Comparison of ENCODE assay signal across 29 cellular contexts in the genomic region with DNA sequence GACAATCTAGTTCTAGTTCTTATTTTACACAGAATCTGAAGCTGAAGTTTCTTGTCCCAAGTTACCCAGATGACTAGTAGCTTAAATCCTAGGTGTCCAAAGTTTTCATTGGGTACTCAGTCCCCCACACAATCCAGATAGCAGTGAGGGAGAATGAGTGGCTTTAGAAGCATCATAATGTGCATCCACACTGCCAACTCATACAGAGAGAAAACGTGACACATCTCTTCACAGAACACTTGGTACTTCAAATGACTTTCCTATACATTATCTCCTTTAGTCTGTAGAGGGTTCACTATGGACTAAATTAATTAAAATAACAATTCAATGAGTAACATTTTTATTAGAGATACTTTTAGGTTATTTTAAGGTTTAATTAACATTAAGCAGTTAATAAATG.
"Had no signal": no experiment of that assay in that cellular context is flagged by ENCODE, and none has a peak within 500 bp of the region (broad histone marks: within the 10 kb centered on the region; RNA-seq: fewer than 3 reads in every experiment).

No MANE protein-coding gene starts in this region.

- H3K27ac Mint-ChIP-seq: natural killer cell; nephron; neural progenitor cell; progenitor cell of endocrine pancreas; stimulated activated memory B cell treated with anti-CD40 and anti-IgM and Interleukin-4, amounts not matched to agents 10 μg/mL and 1 μg/mL and 100 μg/mL, for 72 hours; stimulated activated naive CD8-positive, alpha-beta T cell treated with anti-CD3 and anti-CD28 coated beads, Interleukin-15, amount 100 ng/mL, for 72 hours; type B pancreatic cell had no signal

- H3K36me3 Mint-ChIP-seq: natural killer cell, type B pancreatic cell had no signal

- ATAC-seq: natural killer cell; psoas muscle; right cardiac atrium; right lobe of liver; stimulated activated memory B cell treated with anti-CD40 and anti-IgM and Interleukin-4, amounts not matched to agents 10 μg/mL and 1 μg/mL and 100 μg/mL, for 72 hours; stimulated activated naive CD8-positive, alpha-beta T cell treated with anti-CD3 and anti-CD28 coated beads, Interleukin-15, amount 100 ng/mL, for 72 hours; stimulated activated naive CD8-positive, alpha-beta T cell treated with anti-CD3 and anti-CD28 coated beads, Interleukin-15, Interleukin-2, amounts not matched to agents 100 U/mL and 50 U/mL, for 24 hours; upper lobe of right lung had no signal

- H3K4me3 ChIP-seq: neural progenitor cell, ovary, psoas muscle, right lobe of liver, sigmoid colon, suprapubic skin, testis, tibial artery, transverse colon, upper lobe of right lung, uterus had no signal

- H3K27me3 Mint-ChIP-seq: progenitor cell of endocrine pancreas; stimulated activated memory B cell treated with anti-CD40 and anti-IgM and Interleukin-4, amounts not matched to agents 10 μg/mL and 1 μg/mL and 100 μg/mL, for 72 hours; stimulated activated naive CD8-positive, alpha-beta T cell treated with anti-CD3 and anti-CD28 coated beads, Interleukin-15, amount 100 ng/mL, for 72 hours; type B pancreatic cell had no signal

- H3K27me3 ChIP-seq: neural progenitor cell, ovary, right lobe of liver, sigmoid colon, suprapubic skin, testis, tibial artery, transverse colon, upper lobe of right lung, uterus had no signal

- DNase-seq: natural killer cell; occipital lobe; ovary; posterior cingulate gyrus; psoas muscle; right cardiac atrium; right lobe of liver; sigmoid colon; small intestine; stimulated activated CD4-positive, alpha-beta T cell treated with anti-CD3 and anti-CD28 coated beads, Interleukin-15, amount 100 ng/mL, for 24 hours; stimulated activated CD4-positive, alpha-beta T cell treated with anti-CD3 and anti-CD28 coated beads, Interleukin-2, amount 100 ng/mL, for 24 hours; stimulated activated CD4-positive, alpha-beta T cell treated with anti-CD3 and anti-CD28 coated beads, Interleukin-2, amount 100 ng/mL, for 48 hours; stimulated activated CD4-positive, alpha-beta T cell treated with anti-CD3 and anti-CD28 coated beads, Interleukin-4, amount 100 ng/mL, for 24 hours; stimulated activated naive CD4-positive, alpha-beta T cell; stimulated activated naive CD8-positive, alpha-beta T cell treated with anti-CD3 and anti-CD28 coated beads, Interleukin-15, amount 100 ng/mL, for 72 hours; stimulated activated naive CD8-positive, alpha-beta T cell treated with anti-CD3 and anti-CD28 coated beads, Interleukin-15, Interleukin-2, amounts not matched to agents 100 U/mL and 50 U/mL, for 24 hours; substantia nigra; testis; tibial artery; transverse colon; upper lobe of right lung; uterus had no signal

- H3K4me1 Mint-ChIP-seq: natural killer cell; nephron; neural progenitor cell; stimulated activated memory B cell treated with anti-CD40 and anti-IgM and Interleukin-4, amounts not matched to agents 10 μg/mL and 1 μg/mL and 100 μg/mL, for 72 hours; stimulated activated naive CD8-positive, alpha-beta T cell treated with anti-CD3 and anti-CD28 coated beads, Interleukin-15, amount 100 ng/mL, for 72 hours had no signal

- H3K9me3 ChIP-seq: ovary, right lobe of liver, suprapubic skin, testis, transverse colon, upper lobe of right lung, uterus had no signal

- H3K9me3 Mint-ChIP-seq: natural killer cell; stimulated activated naive CD8-positive, alpha-beta T cell treated with anti-CD3 and anti-CD28 coated beads, Interleukin-15, amount 100 ng/mL, for 72 hours had no signal

- H3K4me3 Mint-ChIP-seq: natural killer cell; nephron; neural progenitor cell; stimulated activated memory B cell treated with anti-CD40 and anti-IgM and Interleukin-4, amounts not matched to agents 10 μg/mL and 1 μg/mL and 100 μg/mL, for 72 hours; stimulated activated naive CD8-positive, alpha-beta T cell treated with anti-CD3 and anti-CD28 coated beads, Interleukin-15, amount 100 ng/mL, for 72 hours; type B pancreatic cell had no signal

- H3K36me3 ChIP-seq: neural progenitor cell, ovary, right lobe of liver, sigmoid colon, suprapubic skin, tibial artery, transverse colon, upper lobe of right lung, uterus had no signal

- H3K27ac ChIP-seq: neural progenitor cell, ovary, parathyroid adenoma, psoas muscle, right lobe of liver, sigmoid colon, suprapubic skin, testis, tibial artery, transverse colon, upper lobe of right lung, uterus had no signal

- H3K4me1 ChIP-seq: neural progenitor cell, parathyroid adenoma, psoas muscle, right lobe of liver, sigmoid colon, suprapubic skin, testis, tibial artery, transverse colon, upper lobe of right lung, uterus had no signal
